ENCODE assay signal across 1 cellular context in genomic region chr10:133159950-133160812, GRCh38.
TF ChIP-seq lines count a peak whose summit lies in the region.

A gene with protein sequence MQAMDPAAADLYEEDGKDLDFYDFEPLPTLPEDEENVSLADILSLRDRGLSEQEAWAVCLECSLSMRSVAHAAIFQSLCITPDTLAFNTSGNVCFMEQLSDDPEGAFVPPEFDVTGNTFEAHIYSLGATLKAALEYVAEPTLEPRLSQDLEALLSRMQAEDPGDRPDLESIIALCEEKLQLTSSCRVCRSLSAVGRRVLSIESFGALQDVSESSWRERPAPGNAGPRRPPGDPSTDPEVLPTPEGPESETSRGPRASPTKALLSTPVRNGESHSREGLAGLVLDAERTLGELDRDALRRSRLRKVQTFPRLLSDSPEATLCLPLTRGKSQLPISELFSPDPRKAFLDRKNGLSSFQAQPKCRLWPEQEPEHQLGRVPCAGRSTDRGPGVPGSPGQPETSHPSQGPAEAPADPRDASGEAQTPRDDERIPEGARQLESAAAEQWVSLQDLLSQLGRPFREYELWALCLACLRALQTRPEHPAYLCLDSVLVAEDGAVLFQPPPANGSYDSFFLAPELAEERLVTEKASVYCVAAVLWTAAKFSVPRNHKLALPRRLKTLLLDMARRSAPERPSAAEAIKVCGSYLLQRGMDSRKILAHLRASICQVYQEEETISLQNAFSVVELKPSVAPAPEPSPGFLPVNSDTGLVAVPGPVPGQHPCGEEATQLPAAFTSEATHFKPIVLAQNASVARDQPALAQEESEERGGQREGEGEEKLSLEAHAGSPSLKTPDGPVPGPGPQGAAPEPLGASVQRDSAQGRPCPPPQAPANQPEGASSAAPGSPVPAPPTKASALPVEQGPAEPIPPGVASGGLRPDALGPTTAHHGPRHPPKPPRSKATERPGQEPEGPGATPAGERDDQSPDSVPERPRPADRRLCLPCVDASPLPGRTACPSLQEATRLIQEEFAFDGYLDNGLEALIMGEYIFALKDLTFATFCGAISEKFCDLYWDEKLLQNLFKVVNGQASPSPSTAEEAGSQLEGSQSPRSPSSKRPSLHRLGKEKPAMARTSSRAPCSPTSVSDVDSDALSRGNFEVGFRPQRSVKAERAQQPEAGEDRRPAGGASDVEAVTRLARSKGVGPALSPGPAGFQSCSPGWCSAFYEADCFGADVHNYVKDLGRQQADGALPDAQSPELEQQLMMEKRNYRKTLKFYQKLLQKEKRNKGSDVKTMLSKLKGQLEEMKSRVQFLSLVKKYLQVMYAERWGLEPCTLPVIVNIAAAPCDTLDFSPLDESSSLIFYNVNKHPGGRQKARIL (N-terminal part only) (plus strand): TSS chr10:133160219. CDS start chr10:133160468, 249 bp downstream.

TF ChIP-seq in HEK293, 187 proteins besides CTCF, POLR2A, EP300 and RAD21 (continued from another document and continues in another):
- TF ChIP-seq ZBTB10 (tag by site-specific recombination; IDR thresholded peaks at IDR 0.05) (peak; percentile 30; the same call in 1 of the 2 replicates), PRDM2 (tag by site-specific recombination; IDR thresholded peaks at IDR 0.05; ENCODE audit: borderline replicate concordance) (no peak), ZNF518A (tag by site-specific recombination; conservative IDR thresholded peaks at IDR 0.05; ENCODE audit: low read depth) (no peak), SP3 (tag by site-specific recombination; IDR thresholded peaks at IDR 0.05) (0 out of 2 replicates have a peak, but pooled peaks have one; percentile 32), ZNF677 (tag by site-specific recombination; IDR thresholded peaks at IDR 0.05) (no peak), ZBTB49 (tag by site-specific recombination; IDR thresholded peaks at IDR 0.05; ENCODE audit: low read depth) (no peak), ZBTB8A (tag by site-specific recombination; IDR thresholded peaks at IDR 0.05) (peak; percentile 29; the same call in 1 of the 2 replicates), ZXDB (tag by site-specific recombination; IDR thresholded peaks at IDR 0.05) (peak; percentile 49), ZNF335 (tag by site-specific recombination; conservative IDR thresholded peaks at IDR 0.05) (peak; percentile 72), ZNF558 (tag by site-specific recombination; IDR thresholded peaks at IDR 0.05) (no peak), ZNF529 (tag by site-specific recombination; IDR thresholded peaks at IDR 0.05; ENCODE audit: insufficient replicate concordance) (no peak), ZNF266 (tag by site-specific recombination; IDR thresholded peaks at IDR 0.05; ENCODE audit: low read depth) (no peak), ZNF549 (tag by site-specific recombination; IDR thresholded peaks at IDR 0.05) (no peak), ZNF560 (tag by site-specific recombination; IDR thresholded peaks at IDR 0.05; ENCODE audit: borderline replicate concordance) (no peak), KLF8 (tag by site-specific recombination; IDR thresholded peaks at IDR 0.05) (no peak), ZBTB48 (tag by site-specific recombination; IDR thresholded peaks at IDR 0.05) (no peak), ZBTB11 (tag by site-specific recombination; conservative IDR thresholded peaks at IDR 0.05; ENCODE audit: low read depth) (no peak), ZBTB20 (tag by site-specific recombination; IDR thresholded peaks at IDR 0.05) (0 out of 2 replicates have a peak, but pooled peaks have one; percentile 28)
- TF ChIP-seq, protein P1, sequence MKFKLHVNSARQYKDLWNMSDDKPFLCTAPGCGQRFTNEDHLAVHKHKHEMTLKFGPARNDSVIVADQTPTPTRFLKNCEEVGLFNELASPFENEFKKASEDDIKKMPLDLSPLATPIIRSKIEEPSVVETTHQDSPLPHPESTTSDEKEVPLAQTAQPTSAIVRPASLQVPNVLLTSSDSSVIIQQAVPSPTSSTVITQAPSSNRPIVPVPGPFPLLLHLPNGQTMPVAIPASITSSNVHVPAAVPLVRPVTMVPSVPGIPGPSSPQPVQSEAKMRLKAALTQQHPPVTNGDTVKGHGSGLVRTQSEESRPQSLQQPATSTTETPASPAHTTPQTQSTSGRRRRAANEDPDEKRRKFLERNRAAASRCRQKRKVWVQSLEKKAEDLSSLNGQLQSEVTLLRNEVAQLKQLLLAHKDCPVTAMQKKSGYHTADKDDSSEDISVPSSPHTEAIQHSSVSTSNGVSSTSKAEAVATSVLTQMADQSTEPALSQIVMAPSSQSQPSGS (tag by site-specific recombination; IDR thresholded peaks at IDR 0.05; ENCODE audit: low read depth) = no peak
- TF ChIP-seq, protein P2, sequence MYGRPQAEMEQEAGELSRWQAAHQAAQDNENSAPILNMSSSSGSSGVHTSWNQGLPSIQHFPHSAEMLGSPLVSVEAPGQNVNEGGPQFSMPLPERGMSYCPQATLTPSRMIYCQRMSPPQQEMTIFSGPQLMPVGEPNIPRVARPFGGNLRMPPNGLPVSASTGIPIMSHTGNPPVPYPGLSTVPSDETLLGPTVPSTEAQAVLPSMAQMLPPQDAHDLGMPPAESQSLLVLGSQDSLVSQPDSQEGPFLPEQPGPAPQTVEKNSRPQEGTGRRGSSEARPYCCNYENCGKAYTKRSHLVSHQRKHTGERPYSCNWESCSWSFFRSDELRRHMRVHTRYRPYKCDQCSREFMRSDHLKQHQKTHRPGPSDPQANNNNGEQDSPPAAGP (tag by site-specific recombination; IDR thresholded peaks at IDR 0.05) = no peak
